16 cellular contexts compared by ENCODE assay signal in the genomic region with DNA sequence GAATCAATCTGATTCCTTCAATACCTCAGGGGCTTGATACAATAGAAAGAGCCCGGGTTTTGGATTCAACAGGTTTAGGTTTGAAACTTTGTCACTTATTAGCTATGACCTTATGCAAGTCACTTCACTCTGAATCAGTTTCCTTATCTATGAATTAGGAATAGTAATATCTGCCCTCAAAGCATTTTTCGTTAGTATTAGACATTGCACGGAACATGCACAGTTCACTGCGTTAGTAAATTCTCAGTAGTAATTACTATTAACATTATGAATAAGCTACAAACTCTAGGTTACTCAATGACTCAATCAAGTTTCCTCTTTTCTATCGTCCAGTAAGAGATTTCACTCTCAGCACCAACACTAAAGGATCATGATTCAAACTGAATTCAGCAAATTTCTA.
DNase-seq lines count a peak whose midpoint lies in the region; ATAC-seq and TF ChIP-seq lines count a peak whose summit lies in the region.
"Had no signal": no experiment of that assay in that cellular context is flagged by ENCODE, and none has a peak within 500 bp of the region (broad histone marks: within the 10 kb centered on the region; RNA-seq: fewer than 3 reads in every experiment).

No MANE protein-coding gene starts in this region.

- peaks cover 15 to 34% of the 10 kb centered on the region in 2 donors for H3K4me1 Mint-ChIP-seq in natural killer cell treated with Interleukin-12 subunit alpha and Interleukin-12 subunit beta and Interleukin-15 and Interleukin-18, amount 100 ng/mL, for 72 hours (ENCODE audit: low read depth in 2 of 2)
- H3K4me1 Mint-ChIP-seq in natural killer cell = no peaks in the 10 kb centered on the region
- no peaks in the 10 kb centered on the region for H3K4me1 Mint-ChIP-seq in CD4-positive, alpha-beta T cell (ENCODE audit: low read depth)
- no peaks in the 10 kb centered on the region for H3K4me1 Mint-ChIP-seq in Calu3 (ENCODE audit: low read depth, unreplicated experiment)

- H3K9me3 Mint-ChIP-seq in natural killer cell treated with Interleukin-12 subunit alpha and Interleukin-12 subunit beta and Interleukin-15 and Interleukin-18, amount 100 ng/mL, for 72 hours = no peaks in the 10 kb centered on the region
- H3K9me3 Mint-ChIP-seq in natural killer cell (no peaks in the 10 kb centered on the region), Calu3 (ENCODE audit: low read depth, unreplicated experiment) (no peaks in the 10 kb centered on the region)
- H3K9me3 Mint-ChIP-seq in CD4-positive, alpha-beta T cell = peaks cover 2% of the 10 kb centered on the region

- H3K27ac ChIP-seq in CD4-positive, alpha-beta T cell (ENCODE audit: low read depth, low read length) = no peak overlapping the region
- H3K27ac ChIP-seq: body of pancreas, GM23248, Peyer's patch, psoas muscle had no signal

- POLR2A ChIA-PET in CD4-positive, alpha-beta T cell (lab: Charles Lee) = no interaction called here

- H3K36me3 Mint-ChIP-seq in natural killer cell treated with Interleukin-12 subunit alpha and Interleukin-12 subunit beta and Interleukin-15 and Interleukin-18, amount 100 ng/mL, for 72 hours = peaks cover 30% of the 10 kb centered on the region
- peaks cover 8% of the 10 kb centered on the region for H3K36me3 Mint-ChIP-seq in natural killer cell
- peaks cover 71% of the 10 kb centered on the region for H3K36me3 Mint-ChIP-seq in CD4-positive, alpha-beta T cell (ENCODE audit: low read depth)
- H3K36me3 Mint-ChIP-seq in Calu3 (ENCODE audit: insufficient read depth, unreplicated experiment) = peaks cover 6% of the 10 kb centered on the region

- no TSS peak for BruUV-seq in Calu3 (replicated peaks; lab: Mats Ljungman, UMichigan)

- CTCF ChIA-PET in CD4-positive, alpha-beta T cell (lab: Charles Lee) = no interaction called here
- CTCF ChIA-PET in Calu3 (lab: Charles Lee) = interaction anchor here (0.6 kb wide), 1 partner anchor 49 kb away, joined by 3 read pairs; no protein-coding TSS in a partner anchor

- ATAC-seq in natural killer cell treated with Interleukin-12 subunit alpha and Interleukin-12 subunit beta and Interleukin-15 and Interleukin-18, amount 100 ng/mL, for 72 hours = peak in 1 of 2 donors; percentile 67
- ATAC-seq in natural killer cell (no peak), GM21786 (IDR thresholded peaks at IDR 0.05; ENCODE audit: unreplicated experiment) (peak; percentile 81), HG03175 (IDR thresholded peaks at IDR 0.05; ENCODE audit: unreplicated experiment) (peak; percentile 79)
- no peak for ATAC-seq in CD4-positive, alpha-beta T cell (ENCODE audit: poor library complexity)
- ATAC-seq: body of pancreas, psoas muscle had no signal

- H3K4me3 Mint-ChIP-seq in natural killer cell treated with Interleukin-12 subunit alpha and Interleukin-12 subunit beta and Interleukin-15 and Interleukin-18, amount 100 ng/mL, for 72 hours = peak overlapping the region; percentile 5
- no peak overlapping the region for H3K4me3 Mint-ChIP-seq in natural killer cell
- H3K4me3 Mint-ChIP-seq in CD4-positive, alpha-beta T cell = no peak overlapping the region
- no peak overlapping the region for H3K4me3 Mint-ChIP-seq in Calu3 (ENCODE audit: low read depth, unreplicated experiment)

- no peaks in the 10 kb centered on the region for H3K9me3 ChIP-seq in CD4-positive, alpha-beta T cell (ENCODE audit: control insufficient read depth, low read length)
- H3K9me3 ChIP-seq: body of pancreas, Peyer's patch, psoas muscle, thyroid gland had no signal

- no peaks in the 10 kb centered on the region for H3K27me3 Mint-ChIP-seq in natural killer cell treated with Interleukin-12 subunit alpha and Interleukin-12 subunit beta and Interleukin-15 and Interleukin-18, amount 100 ng/mL, for 72 hours
- H3K27me3 Mint-ChIP-seq in natural killer cell (ENCODE audit: low read depth in 2 of 2) = no peaks in the 10 kb centered on the region
- no peaks in the 10 kb centered on the region for H3K27me3 Mint-ChIP-seq in CD4-positive, alpha-beta T cell
- H3K27me3 Mint-ChIP-seq in Calu3 (ENCODE audit: unreplicated experiment) = no peaks in the 10 kb centered on the region

- intact Hi-C loops in natural killer cell (cut with micrococcal nuclease) (no loop called here), Calu3 (cut with micrococcal nuclease; ENCODE audit: unreplicated experiment) (no loop called here)
- intact Hi-C loops in CD4-positive, alpha-beta T cell (cut with DNase I, micrococcal nuclease) = no loop called here

- H3K27me3 ChIP-seq in CD4-positive, alpha-beta T cell (ENCODE audit: control insufficient read depth, insufficient read depth, low read length) = no peaks in the 10 kb centered on the region
- H3K27me3 ChIP-seq: body of pancreas, Peyer's patch, thyroid gland had no signal

- no peak for TF ChIP-seq CTCF in natural killer cell (IDR thresholded peaks at IDR 0.05)
- TF ChIP-seq CTCF in CD4-positive, alpha-beta T cell (IDR thresholded peaks at IDR 0.05) = no peak
- no peak for TF ChIP-seq CTCF in Calu3 (IDR thresholded peaks at IDR 0.05; ENCODE audit: unreplicated experiment)

- no peak for DNase-seq in natural killer cell treated with Interleukin-12 subunit alpha and Interleukin-12 subunit beta and Interleukin-15 and Interleukin-18, amount 100 ng/mL, for 72 hours (ENCODE audit: low spot score)
- no peak for DNase-seq in natural killer cell
- DNase-seq in CD4-positive, alpha-beta T cell = no peak
- no peak for DNase-seq in Calu3
- no peak for DNase-seq in GOT3 (lab: John Stamatoyannopoulos, UW)
- DNase-seq in COLO668 (lab: John Stamatoyannopoulos, UW; ENCODE audit: unreplicated experiment) = no peak
- DNase-seq: body of pancreas, DMS79, GM23248, KG1, NCI-H226, Peyer's patch, psoas muscle, thyroid gland had no signal

- H3K27ac Mint-ChIP-seq in natural killer cell treated with Interleukin-12 subunit alpha and Interleukin-12 subunit beta and Interleukin-15 and Interleukin-18, amount 100 ng/mL, for 72 hours = peak overlapping the region in 1 of 2 donors; percentile 33
- H3K27ac Mint-ChIP-seq in natural killer cell (no peak overlapping the region), Calu3 (ENCODE audit: unreplicated experiment) (no peak overlapping the region)
- H3K27ac Mint-ChIP-seq in CD4-positive, alpha-beta T cell = no peak overlapping the region

Comparison
In these comparisons a context has a peak if more than half of its experiments do, and no peak if none do; other contexts are left out.
1. ATAC-seq: peak in GM21786 (single experiment) and HG03175 (single experiment); none in natural killer cell (0 of 3) and CD4-positive, alpha-beta T cell (single experiment).